Comparison of ENCODE assay signal across 25 cellular contexts in the genomic region with DNA sequence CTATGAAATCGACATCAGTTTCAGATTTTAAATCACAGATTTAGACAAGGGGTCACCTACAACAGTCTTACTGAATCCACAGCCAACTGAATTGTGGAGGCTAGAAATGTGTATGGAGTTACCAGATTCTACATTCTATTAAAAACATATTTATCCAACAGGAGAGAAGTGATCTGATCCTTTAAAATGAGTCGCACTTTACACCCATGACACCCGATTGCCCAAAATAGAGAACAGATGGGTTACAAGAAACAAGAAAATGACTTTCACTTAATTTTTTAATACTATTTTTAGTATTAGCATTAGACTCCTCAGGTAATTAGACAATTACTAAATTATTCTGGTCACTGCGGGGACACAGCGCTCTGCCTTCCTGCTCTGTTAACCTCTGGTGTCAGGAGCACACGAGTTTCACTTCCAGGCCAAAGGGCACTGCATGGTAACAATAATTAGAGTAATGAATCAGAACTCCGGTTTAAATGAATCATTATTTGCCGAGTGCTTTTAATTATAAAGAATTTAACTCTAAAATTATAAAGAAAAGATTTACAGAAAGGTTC.
"Had no signal": no experiment of that assay in that cellular context is flagged by ENCODE, and none has a peak within 500 bp of the region (broad histone marks: within the 10 kb centered on the region; RNA-seq: fewer than 3 reads in every experiment).

No MANE protein-coding gene starts in this region.

- H3K9me3 Mint-ChIP-seq: activated CD4-positive, alpha-beta memory T cell treated with anti-CD3 and anti-CD28 coated beads, Interleukin-2, amount 10 ng/mL, durations not matched to agents 7 days and 5 days; activated CD4-positive, alpha-beta T cell treated with anti-CD3 and anti-CD28 coated beads, Interleukin-2, amount 10 ng/mL, durations not matched to agents 24 days and 14 days; activated naive CD4-positive, alpha-beta T cell treated with anti-CD3 and anti-CD28 coated beads for 36 hours; activated T-cell treated with anti-CD3 and anti-CD28 coated beads, Interleukin-2, amount 50 U/mL, for 72 hours; endodermal cell; mesothelial cell of epicardium; naive thymus-derived CD8-positive, alpha-beta T cell; neural progenitor cell had no signal

- H3K4me2 ChIP-seq: neural progenitor cell had no signal

- H3K4me1 ChIP-seq: left lung, upper lobe of right lung had no signal

- H3K9ac ChIP-seq: neural progenitor cell had no signal

- H3K36me3 ChIP-seq: neural progenitor cell, thoracic aorta had no signal

- H3K4me1 Mint-ChIP-seq: endodermal cell had no signal

- H2AFZ ChIP-seq: neural progenitor cell had no signal

- H3K36me3 Mint-ChIP-seq: naive thymus-derived CD8-positive, alpha-beta T cell had no signal

- FAIRE-seq: bronchial epithelial cell, frontal cortex had no signal

- H3K27me3 ChIP-seq: left lung, neural progenitor cell, upper lobe of right lung had no signal

- H3K4me3 Mint-ChIP-seq: activated CD4-positive, alpha-beta memory T cell treated with anti-CD3 and anti-CD28 coated beads, Interleukin-2, amount 10 ng/mL, durations not matched to agents 7 days and 5 days; activated CD4-positive, alpha-beta T cell treated with anti-CD3 and anti-CD28 coated beads, Interleukin-2, amount 10 ng/mL, durations not matched to agents 24 days and 14 days; activated naive CD4-positive, alpha-beta T cell treated with anti-CD3 and anti-CD28 coated beads for 36 hours; activated T-cell treated with anti-CD3 and anti-CD28 coated beads, Interleukin-2, amount 50 U/mL, for 72 hours; endodermal cell; mesothelial cell of epicardium; naive thymus-derived CD8-positive, alpha-beta T cell; neural progenitor cell; T-helper 17 cell had no signal

- H3K4me3 ChIP-seq: coronary artery, left lung, lung, neural progenitor cell, thoracic aorta, upper lobe of right lung had no signal

- H3K27ac ChIP-seq: coronary artery, epithelial cell of prostate, left lung, neural progenitor cell, upper lobe of right lung had no signal

- DNase-seq: activated CD4-positive, alpha-beta memory T cell treated with anti-CD3 and anti-CD28 coated beads, Interleukin-2, amount 10 ng/mL, durations not matched to agents 7 days and 5 days; activated CD4-positive, alpha-beta T cell treated with anti-CD3 and anti-CD28 coated beads, Interleukin-2, amount 10 ng/mL, durations not matched to agents 24 days and 14 days; activated effector memory CD4-positive, alpha-beta T cell treated with Interleukin-2 at 50 U/mL for 16 hours; activated naive CD4-positive, alpha-beta T cell treated with anti-CD3 and anti-CD28 coated beads for 36 hours; activated T-cell treated with anti-CD3 and anti-CD28 coated beads, Interleukin-2, amount 50 U/mL, for 72 hours; amygdala; endodermal cell; glutamatergic neuron; left lung; naive thymus-derived CD8-positive, alpha-beta T cell; retina; stimulated activated CD4-positive, alpha-beta T cell treated with anti-CD3 and anti-CD28 coated beads, Interleukin-4, amount 100 ng/mL, for 24 hours; stimulated activated naive CD4-positive, alpha-beta T cell treated with Interleukin-2 at 50 U/mL for 16 hours; SW 1271; T-helper 17 cell; upper lobe of right lung had no signal

- ATAC-seq: activated CD4-positive, CD25-positive, alpha-beta regulatory T cell treated with anti-CD3 and anti-CD28 coated beads, Interleukin-2, amount 50 U/mL, for 24 hours; activated T-cell treated with anti-CD3 and anti-CD28 coated beads, Interleukin-2, amount 50 U/mL, for 72 hours; left lung; naive thymus-derived CD8-positive, alpha-beta T cell; T-helper 17 cell; upper lobe of right lung had no signal

- H3K27ac Mint-ChIP-seq: activated CD4-positive, alpha-beta memory T cell treated with anti-CD3 and anti-CD28 coated beads, Interleukin-2, amount 10 ng/mL, durations not matched to agents 7 days and 5 days; activated naive CD4-positive, alpha-beta T cell treated with anti-CD3 and anti-CD28 coated beads for 36 hours; activated T-cell treated with anti-CD3 and anti-CD28 coated beads, Interleukin-2, amount 50 U/mL, for 72 hours; naive thymus-derived CD8-positive, alpha-beta T cell; neural progenitor cell; T-helper 17 cell had no signal

- H3K9me3 ChIP-seq: left lung, thoracic aorta, upper lobe of right lung had no signal
